In genomic region chr10:33215154-33215553, GRCh38 we compare ENCODE assay signal across 17 cellular contexts.
A peak's percentile ranks its signal among the peaks of the same experiment; 100 is the strongest.
DNase-seq lines count a peak whose midpoint lies in the region; ATAC-seq, FAIRE-seq and TF ChIP-seq lines count a peak whose summit lies in the region.
"Had no signal": no experiment of that assay in that cellular context is flagged by ENCODE, and none has a peak within 500 bp of the region (broad histone marks: within the 10 kb centered on the region; RNA-seq: fewer than 3 reads in every experiment).

No MANE protein-coding gene starts in this region.

- peaks cover 77% of the 10 kb centered on the region for H3K36me3 Mint-ChIP-seq in endothelial cell (ENCODE audit: low read depth, unreplicated experiment)
- H3K36me3 Mint-ChIP-seq: activated naive CD4-positive, alpha-beta T cell treated with anti-CD3 and anti-CD28 coated beads, Interleukin-2, amount 10 ng/mL, durations not matched to agents 7 days and 5 days had no signal

- no peak for ATAC-seq in HG03196 (IDR thresholded peaks at IDR 0.05; ENCODE audit: unreplicated experiment)
- ATAC-seq: left colon had no signal

- no peak overlapping the region for H3K4me3 ChIP-seq in ACC112 (ENCODE audit: low read depth, low read length)
- H3K4me3 ChIP-seq: gastrocnemius medialis, neural progenitor cell had no signal

- TF ChIP-seq CTCF in endothelial cell (IDR thresholded peaks at IDR 0.05; ENCODE audit: unreplicated experiment) = no peak

- peaks cover 65% of the 10 kb centered on the region for H3K36me3 ChIP-seq in ACC112 (ENCODE audit: insufficient read depth, low read length)
- H3K36me3 ChIP-seq: neural progenitor cell had no signal

- H3K27ac ChIP-seq in ACC112 (ENCODE audit: low read depth, low read length) = peak overlapping the region; percentile 92
- H3K27ac ChIP-seq: neural progenitor cell had no signal

- H2AFZ ChIP-seq in ACC112 (ENCODE audit: low read length, unreplicated experiment) = no peak overlapping the region
- H2AFZ ChIP-seq: neural progenitor cell had no signal

- H3K9me3 Mint-ChIP-seq in endothelial cell (ENCODE audit: unreplicated experiment) = no peaks in the 10 kb centered on the region
- H3K9me3 Mint-ChIP-seq: neural progenitor cell had no signal

- peaks cover 11% of the 10 kb centered on the region for H3K4me1 Mint-ChIP-seq in endothelial cell (ENCODE audit: unreplicated experiment)

- H3K27me3 ChIP-seq in ACC112 (ENCODE audit: insufficient read depth, low read length) = no peaks in the 10 kb centered on the region
- H3K27me3 ChIP-seq: gastrocnemius medialis, neural progenitor cell had no signal

- H3K27ac Mint-ChIP-seq in endothelial cell (ENCODE audit: unreplicated experiment) = peak overlapping the region; percentile 11
- H3K27ac Mint-ChIP-seq: activated naive CD4-positive, alpha-beta T cell treated with anti-CD3 and anti-CD28 coated beads, Interleukin-2, amount 10 ng/mL, durations not matched to agents 7 days and 5 days had no signal

- H3K27me3 Mint-ChIP-seq in endothelial cell (ENCODE audit: unreplicated experiment) = peaks cover 15% of the 10 kb centered on the region
- H3K27me3 Mint-ChIP-seq: activated naive CD4-positive, alpha-beta T cell treated with anti-CD3 and anti-CD28 coated beads, Interleukin-2, amount 10 ng/mL, durations not matched to agents 7 days and 5 days had no signal

- no peak overlapping the region for H3K4me3 Mint-ChIP-seq in endothelial cell (ENCODE audit: unreplicated experiment)
- H3K4me3 Mint-ChIP-seq: activated naive CD4-positive, alpha-beta T cell treated with anti-CD3 and anti-CD28 coated beads, Interleukin-2, amount 10 ng/mL, durations not matched to agents 7 days and 5 days; neural progenitor cell had no signal

- peaks cover 19% of the 10 kb centered on the region for H3K79me2 ChIP-seq in ACC112 (ENCODE audit: control insufficient read depth, insufficient read depth, low read length, unreplicated experiment)

- FAIRE-seq in GM19239 (lab: Jason Lieb, UNC) = no peak

- H3K4me1 ChIP-seq in ACC112 (ENCODE audit: control insufficient read depth, insufficient read depth, low read length, unreplicated experiment) = peaks cover 83% of the 10 kb centered on the region
- H3K4me1 ChIP-seq: neural progenitor cell had no signal

- DNase-seq in LHCN-M2 (ENCODE audit: low read depth) (peak; percentile 85), endothelial cell (ENCODE audit: low spot score) (no peak), myocyte (ENCODE audit: low read depth) (peak; percentile 56), GM19239 (ENCODE audit: insufficient read length, low spot score) (no peak), globus pallidus (ENCODE audit: low spot score) (no peak)
- DNase-seq in stimulated activated naive CD4-positive, alpha-beta T cell treated with Interleukin-2 at 50 U/mL for 16 hours (lab: John Stamatoyannopoulos, UW) = no peak
- DNase-seq: activated CD8-positive, alpha-beta memory T cell treated with anti-CD3 and anti-CD28 coated beads for 24 hours; activated naive CD4-positive, alpha-beta T cell treated with anti-CD3 and anti-CD28 coated beads, Interleukin-2, amount 10 ng/mL, durations not matched to agents 7 days and 5 days; cortex of kidney; gastrocnemius medialis; H7; left colon; MV-4-11; NCI-H446 treated with DMSO at 0.1 percent for 48 hours had no signal

Comparison
In these comparisons a context has a peak if more than half of its experiments do, and no peak if none do; other contexts are left out.
1. DNase-seq: peak in LHCN-M2 (single experiment) and myocyte (single experiment); none in endothelial cell (single experiment), GM19239 (single experiment), stimulated activated naive CD4-positive, alpha-beta T cell treated with Interleukin-2 at 50 U/mL for 16 hours (single experiment) and globus pallidus (single experiment).